Comparison of ENCODE assay signal across 1 cellular context in the genomic region with DNA sequence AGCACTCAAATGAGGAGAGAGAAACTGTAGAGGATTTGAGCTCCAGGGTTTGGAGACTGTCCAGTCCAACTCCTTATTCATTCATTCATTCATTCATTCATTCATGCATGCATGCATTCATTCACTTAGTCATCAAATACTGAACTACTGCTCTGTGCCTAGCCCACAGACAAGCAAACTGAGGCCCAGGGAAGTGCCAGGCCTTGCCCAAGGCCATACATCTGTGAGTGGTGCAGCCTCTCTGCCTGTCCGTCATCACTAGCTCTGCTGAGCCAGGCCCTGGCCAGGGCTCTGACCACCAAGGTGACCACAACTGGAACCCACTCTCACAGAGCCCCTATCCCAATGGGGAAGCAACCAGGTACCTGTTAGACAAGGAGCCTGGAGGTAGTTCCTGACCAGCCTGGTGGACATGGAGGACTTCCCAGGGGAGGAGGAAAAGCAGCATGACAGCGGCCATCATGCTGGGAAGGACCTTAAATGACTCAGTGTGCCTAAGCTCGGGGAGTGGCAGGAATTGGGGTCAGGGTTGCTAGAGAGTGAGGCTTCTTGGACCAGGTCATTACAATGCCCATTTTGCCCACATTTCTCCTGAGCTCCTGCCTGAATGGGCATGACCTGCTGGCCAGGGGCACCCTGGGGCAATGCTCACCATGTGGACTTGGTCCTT.
TF ChIP-seq lines count a peak whose summit lies in the region.

No MANE protein-coding gene starts in this region.

TF ChIP-seq in SK-N-SH, 30 proteins besides CTCF, POLR2A, EP300 and RAD21 (continued from another document):
- TF ChIP-seq REST (IDR thresholded peaks at IDR 0.05; ENCODE audit: low read depth, low read length) (no peak), PBX3 (IDR thresholded peaks at IDR 0.05) (no peak), USF1 (IDR thresholded peaks at IDR 0.05; ENCODE audit: borderline replicate concordance, low read depth) (no peak), RXRA (IDR thresholded peaks at IDR 0.05; ENCODE audit: borderline replicate concordance, low read depth) (no peak), YY1 (IDR thresholded peaks at IDR 0.05; ENCODE audit: low read depth) (no peak), ELF1 (IDR thresholded peaks at IDR 0.05) (no peak), FOXJ3 (CRISPR knock-in tag; IDR thresholded peaks at IDR 0.05) (no peak), JUND (IDR thresholded peaks at IDR 0.05) (no peak)
